In the genomic region with DNA sequence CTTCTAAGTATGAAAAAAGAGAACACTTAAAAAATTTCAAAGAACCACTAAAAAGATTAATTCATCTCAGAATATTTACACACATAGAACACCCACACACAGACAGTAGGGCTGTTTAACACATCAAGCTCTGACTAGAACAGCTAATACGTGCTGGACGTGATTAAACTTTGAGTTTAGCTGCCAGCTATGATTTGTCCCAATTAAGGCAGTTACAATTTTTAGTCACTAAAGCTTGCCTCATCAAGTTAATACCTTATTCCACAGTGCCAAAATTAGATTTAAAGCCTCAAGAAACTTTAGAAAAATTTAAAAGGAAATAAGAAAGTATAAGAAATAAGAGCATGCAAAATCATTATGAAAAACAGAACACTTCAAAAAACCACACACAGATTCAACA, we compare ENCODE assay signal across 1 cellular context.
TF ChIP-seq lines count a peak whose summit lies in the region.

No MANE protein-coding gene starts in this region.

TF ChIP-seq in HEK293, 187 proteins besides CTCF, POLR2A, EP300 and RAD21 (continued from another document):
- TF ChIP-seq, protein P1, sequence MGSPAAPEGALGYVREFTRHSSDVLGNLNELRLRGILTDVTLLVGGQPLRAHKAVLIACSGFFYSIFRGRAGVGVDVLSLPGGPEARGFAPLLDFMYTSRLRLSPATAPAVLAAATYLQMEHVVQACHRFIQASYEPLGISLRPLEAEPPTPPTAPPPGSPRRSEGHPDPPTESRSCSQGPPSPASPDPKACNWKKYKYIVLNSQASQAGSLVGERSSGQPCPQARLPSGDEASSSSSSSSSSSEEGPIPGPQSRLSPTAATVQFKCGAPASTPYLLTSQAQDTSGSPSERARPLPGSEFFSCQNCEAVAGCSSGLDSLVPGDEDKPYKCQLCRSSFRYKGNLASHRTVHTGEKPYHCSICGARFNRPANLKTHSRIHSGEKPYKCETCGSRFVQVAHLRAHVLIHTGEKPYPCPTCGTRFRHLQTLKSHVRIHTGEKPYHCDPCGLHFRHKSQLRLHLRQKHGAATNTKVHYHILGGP (tag by site-specific recombination; IDR thresholded peaks at IDR 0.05), result no peak
- TF ChIP-seq ZNF335 (tag by site-specific recombination; conservative IDR thresholded peaks at IDR 0.05), result peak; percentile 31; the same call in 1 of the 2 replicates
- TF ChIP-seq OSR2 (tag by site-specific recombination; IDR thresholded peaks at IDR 0.05), result peak; percentile 32; the same call in 1 of the 2 replicates
- no peak for TF ChIP-seq ZNF416 (tag by site-specific recombination; IDR thresholded peaks at IDR 0.05)
- no peak for TF ChIP-seq ZFHX2 (tag by site-specific recombination; conservative IDR thresholded peaks at IDR 0.05)
